ENCODE assay signal across 17 cellular contexts in genomic region chr2:148221926-148222325, GRCh38.
DNase-seq lines count a peak whose midpoint lies in the region; ATAC-seq and TF ChIP-seq lines count a peak whose summit lies in the region.
"Had no signal": no experiment of that assay in that cellular context is flagged by ENCODE, and none has a peak within 500 bp of the region (broad histone marks: within the 10 kb centered on the region; RNA-seq: fewer than 3 reads in every experiment).

No MANE protein-coding gene starts in this region.

- peaks cover 20% of the 10 kb centered on the region for H3K36me3 Mint-ChIP-seq in endodermal cell (ENCODE audit: low read depth)

- TF ChIP-seq POLR2A in HCT116 (IDR thresholded peaks at IDR 0.05; ENCODE audit: borderline replicate concordance, extremely low read depth, insufficient read depth, insufficient read length), result no peak

- H3K27me3 Mint-ChIP-seq in endodermal cell (ENCODE audit: insufficient read depth), result no peaks in the 10 kb centered on the region
- H3K27me3 Mint-ChIP-seq: B cell; CD4-positive, alpha-beta T cell had no signal

- H3K9ac ChIP-seq in HCT116 (ENCODE audit: low read length) (no peak overlapping the region), adipocyte (ENCODE audit: low read length) (no peak overlapping the region), endodermal cell (ENCODE audit: extremely low read depth, low read length, poor library complexity, severe bottlenecking) (no peak overlapping the region)
- H3K9ac ChIP-seq: BLaER1 treated with 17β-estradiol and CSF1 and Interleukin-3, amounts not matched to agents 10 nM and 100 nM had no signal

- no peak overlapping the region for H3K4me2 ChIP-seq in HCT116 (ENCODE audit: low read length)
- H3K4me2 ChIP-seq: BLaER1 treated with 17β-estradiol and CSF1 and Interleukin-3, amounts not matched to agents 10 nM and 100 nM had no signal

- no peaks in the 10 kb centered on the region for H3K9me2 ChIP-seq in HCT116 (ENCODE audit: insufficient read depth)

- H3K4me3 Mint-ChIP-seq in endodermal cell, result no peak overlapping the region
- H3K4me3 Mint-ChIP-seq: B cell; CD4-positive, alpha-beta T cell; CD8-positive, alpha-beta T cell had no signal

- no peaks in the 10 kb centered on the region for H3K36me3 ChIP-seq in HCT116 (ENCODE audit: control insufficient read depth in 1 of 2, insufficient read depth in 2 of 2, low read length in 2 of 2)
- no peaks in the 10 kb centered on the region for H3K36me3 ChIP-seq in adipocyte (ENCODE audit: control insufficient read depth, insufficient read depth, low read length, severe bottlenecking)
- H3K36me3 ChIP-seq in endodermal cell (ENCODE audit: control insufficient read depth, insufficient read depth, low read length), result no peaks in the 10 kb centered on the region

- no peak for ATAC-seq in HCT116
- ATAC-seq: CD8-positive, alpha-beta T cell had no signal

- H3K9me3 ChIP-seq in HCT116 (ENCODE audit: control insufficient read depth in 1 of 2, insufficient read depth in 1 of 2, low read depth in 1 of 2, low read length in 2 of 2) (peaks cover 6 to 7% of the 10 kb centered on the region in 2 experiments; a peak in 2 of 4 replicates), adipocyte (ENCODE audit: control insufficient read depth, low read length) (peaks cover 16% of the 10 kb centered on the region), endodermal cell (ENCODE audit: control insufficient read depth, low read length) (peaks cover 34% of the 10 kb centered on the region)

- intact Hi-C loops in HCT116 (cut with micrococcal nuclease), result no loop called here

- H3K9me3 Mint-ChIP-seq in endodermal cell, result peaks cover 41% of the 10 kb centered on the region

- no peaks in the 10 kb centered on the region for H3K4me1 Mint-ChIP-seq in endodermal cell
- H3K4me1 Mint-ChIP-seq: B cell had no signal

- WGBS in endodermal cell (ENCODE audit: insufficient coverage in 1 of 2, insufficient read length in 1 of 2), 2 experiments, result 97 to 100% methylated on average over 1 to 2 of the region's 2 CpGs

- H3K27ac Mint-ChIP-seq in endodermal cell, result no peak overlapping the region
- H3K27ac Mint-ChIP-seq: B cell; CD4-positive, alpha-beta T cell; CD8-positive, alpha-beta T cell had no signal

- H3K4me3 ChIP-seq in HCT116 (replicated peaks in 1 of 2; ENCODE audit: low read depth in 1 of 2, low read length in 2 of 2), result no peak overlapping the region
- peak overlapping the region; percentile 32 for H3K4me3 ChIP-seq in adipocyte (ENCODE audit: low read length)
- H3K4me3 ChIP-seq in endodermal cell (ENCODE audit: low read length), result peak overlapping the region; percentile 14
- H3K4me3 ChIP-seq: BLaER1 treated with 17β-estradiol and CSF1 and Interleukin-3, amounts not matched to agents 10 nM and 100 nM had no signal

- DNase-seq in HCT116 (ENCODE audit: low read depth, low spot score) (no peak), adipocyte (ENCODE audit: low read depth) (no peak), endodermal cell (no peak), NCI-H1930 (lab: John Stamatoyannopoulos, UW) (no peak), RKO (ENCODE audit: low spot score) (no peak)
- DNase-seq in activated CD4-positive, alpha-beta T cell treated with anti-CD3 and anti-CD28 coated beads, Interleukin-2, amount 50 U/mL, for 48 hours, result no peak
- DNase-seq: 8988T; AML-193; Caco-2; Calu3; CD4-positive, alpha-beta T cell; CD8-positive, alpha-beta T cell; DMS79 treated with DMSO at 0.1 percent for 48 hours; GF-D8 had no signal

- CTCF ChIA-PET in HCT116 (lab: Charles Lee), result no interaction called here

- RAD21 ChIA-PET in HCT116 (lab: Charles Lee; ENCODE audit: low non-redundant PET in 1 of 2, low total read pairs in 2 of 2, uncharacterized antibody in 2 of 2, unreplicated experiment in 2 of 2), result no interaction called here

- no peaks in the 10 kb centered on the region for H4K20me1 ChIP-seq in HCT116 (ENCODE audit: insufficient read depth)
- H4K20me1 ChIP-seq: BLaER1 treated with 17β-estradiol and CSF1 and Interleukin-3, amounts not matched to agents 10 nM and 100 nM had no signal

- TF ChIP-seq RAD21 in HCT116 (IDR thresholded peaks at IDR 0.05; ENCODE audit: low read depth), result no peak

- no TSS peak for BruUV-seq in HCT116 (replicated peaks; lab: Mats Ljungman, UMichigan)

- H3K4me1 ChIP-seq in HCT116 (ENCODE audit: control insufficient read depth in 1 of 2, insufficient read depth in 2 of 2, low read length in 2 of 2) (no peaks in the 10 kb centered on the region), adipocyte (ENCODE audit: control insufficient read depth, insufficient read depth, low read length) (no peaks in the 10 kb centered on the region), endodermal cell (ENCODE audit: control insufficient read depth, insufficient read depth, low read length) (no peaks in the 10 kb centered on the region)
- H3K4me1 ChIP-seq: Caco-2 had no signal

- no peaks in the 10 kb centered on the region for H3K27me3 ChIP-seq in HCT116 (ENCODE audit: insufficient read depth, low read length)
- H3K27me3 ChIP-seq in adipocyte (replicated peaks; ENCODE audit: control insufficient read depth, insufficient read depth, low read length), result no peaks in the 10 kb centered on the region
- H3K27me3 ChIP-seq in endodermal cell (ENCODE audit: control insufficient read depth, insufficient read depth, low read length, poor library complexity, severe bottlenecking), result no peaks in the 10 kb centered on the region
- H3K27me3 ChIP-seq: BLaER1 treated with 17β-estradiol and CSF1 and Interleukin-3, amounts not matched to agents 10 nM and 100 nM had no signal

- no peak overlapping the region for H2AFZ ChIP-seq in HCT116 (ENCODE audit: low read depth, low read length, poor library complexity, severe bottlenecking)

- TF ChIP-seq CTCF in HCT116 (IDR thresholded peaks at IDR 0.05 in 2 of 3, conservative IDR thresholded peaks at IDR 0.05 in 1 of 3; ENCODE audit: borderline replicate concordance in 1 of 3, insufficient read depth in 1 of 3, low read depth in 2 of 3, low read length in 2 of 3) (no peak), endodermal cell (conservative IDR thresholded peaks at IDR 0.05) (no peak)

- H3K27ac ChIP-seq in HCT116 (ENCODE audit: low read depth, low read length) (no peak overlapping the region), endodermal cell (ENCODE audit: low read depth, low read length) (no peak overlapping the region)
- H3K27ac ChIP-seq: BLaER1 treated with 17β-estradiol and CSF1 and Interleukin-3, amounts not matched to agents 10 nM and 100 nM; C4-2B had no signal

- H3K79me2 ChIP-seq in HCT116 (ENCODE audit: insufficient read depth, low read length), result no peaks in the 10 kb centered on the region

- POLR2A ChIA-PET in HCT116 (lab: Charles Lee), result no interaction called here

TF ChIP-seq in HCT116, 20 proteins besides CTCF, POLR2A, EP300 and RAD21:
- TF ChIP-seq MAX (IDR thresholded peaks at IDR 0.05) (no peak), ATF3 (IDR thresholded peaks at IDR 0.05) (no peak), ELF1 (IDR thresholded peaks at IDR 0.05; ENCODE audit: borderline replicate concordance, low read depth) (no peak), EZH2phosphoT487 (IDR thresholded peaks at IDR 0.05; ENCODE audit: borderline replicate concordance) (no peak), POLR2AphosphoS5 (IDR thresholded peaks at IDR 0.05; ENCODE audit: low read depth, low read length) (no peak), ZFX (IDR thresholded peaks at IDR 0.05) (no peak), CBX3 (IDR thresholded peaks at IDR 0.05; ENCODE audit: low read depth) (0 out of 2 replicates have a peak, but pooled peaks have one; percentile 15), SP1 (IDR thresholded peaks at IDR 0.05; ENCODE audit: low read depth) (no peak)
- TF ChIP-seq, protein P1, sequence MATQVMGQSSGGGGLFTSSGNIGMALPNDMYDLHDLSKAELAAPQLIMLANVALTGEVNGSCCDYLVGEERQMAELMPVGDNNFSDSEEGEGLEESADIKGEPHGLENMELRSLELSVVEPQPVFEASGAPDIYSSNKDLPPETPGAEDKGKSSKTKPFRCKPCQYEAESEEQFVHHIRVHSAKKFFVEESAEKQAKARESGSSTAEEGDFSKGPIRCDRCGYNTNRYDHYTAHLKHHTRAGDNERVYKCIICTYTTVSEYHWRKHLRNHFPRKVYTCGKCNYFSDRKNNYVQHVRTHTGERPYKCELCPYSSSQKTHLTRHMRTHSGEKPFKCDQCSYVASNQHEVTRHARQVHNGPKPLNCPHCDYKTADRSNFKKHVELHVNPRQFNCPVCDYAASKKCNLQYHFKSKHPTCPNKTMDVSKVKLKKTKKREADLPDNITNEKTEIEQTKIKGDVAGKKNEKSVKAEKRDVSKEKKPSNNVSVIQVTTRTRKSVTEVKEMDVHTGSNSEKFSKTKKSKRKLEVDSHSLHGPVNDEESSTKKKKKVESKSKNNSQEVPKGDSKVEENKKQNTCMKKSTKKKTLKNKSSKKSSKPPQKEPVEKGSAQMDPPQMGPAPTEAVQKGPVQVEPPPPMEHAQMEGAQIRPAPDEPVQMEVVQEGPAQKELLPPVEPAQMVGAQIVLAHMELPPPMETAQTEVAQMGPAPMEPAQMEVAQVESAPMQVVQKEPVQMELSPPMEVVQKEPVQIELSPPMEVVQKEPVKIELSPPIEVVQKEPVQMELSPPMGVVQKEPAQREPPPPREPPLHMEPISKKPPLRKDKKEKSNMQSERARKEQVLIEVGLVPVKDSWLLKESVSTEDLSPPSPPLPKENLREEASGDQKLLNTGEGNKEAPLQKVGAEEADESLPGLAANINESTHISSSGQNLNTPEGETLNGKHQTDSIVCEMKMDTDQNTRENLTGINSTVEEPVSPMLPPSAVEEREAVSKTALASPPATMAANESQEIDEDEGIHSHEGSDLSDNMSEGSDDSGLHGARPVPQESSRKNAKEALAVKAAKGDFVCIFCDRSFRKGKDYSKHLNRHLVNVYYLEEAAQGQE (IDR thresholded peaks at IDR 0.05; ENCODE audit: low read depth), result no peak

Comparison
In these comparisons a context has a peak if more than half of its experiments do, and no peak if none do; other contexts are left out.
1. H3K4me3 ChIP-seq: peak in adipocyte (single experiment) and endodermal cell (single experiment); none in HCT116 (0 of 2).